ENCODE assay signal across 1 cellular context in genomic region chr21:33403786-33404571, GRCh38.
TF ChIP-seq lines count a peak whose summit lies in the region.

No MANE protein-coding gene starts in this region.

TF ChIP-seq in HepG2, 621 proteins besides CTCF, POLR2A, EP300 and RAD21 (continued from another document and continues in another):
- TF ChIP-seq CENPBD1 (CRISPR knock-in tag; IDR thresholded peaks at IDR 0.05; ENCODE audit: borderline replicate concordance, low read depth) (no peak), ZNF451 (CRISPR knock-in tag; IDR thresholded peaks at IDR 0.05) (peak; percentile 44; the same call in 1 of the 2 replicates), ZNF557 (CRISPR knock-in tag; IDR thresholded peaks at IDR 0.05) (no peak), PAXIP1 (CRISPR knock-in tag; conservative IDR thresholded peaks at IDR 0.05) (peak; percentile 15; the same call in 1 of the 2 replicates), HNF1B (CRISPR knock-in tag; IDR thresholded peaks at IDR 0.05) (0 out of 2 replicates have a peak, but pooled peaks have one; percentile 16), SKI (IDR thresholded peaks at IDR 0.05; ENCODE audit: partially characterized antibody) (peak; percentile 25), KMT2A (CRISPR knock-in tag; IDR thresholded peaks at IDR 0.05) (0 out of 2 replicates have a peak, but pooled peaks have one; percentile 39), ZNF776 (CRISPR knock-in tag; IDR thresholded peaks at IDR 0.05) (no peak), ZBTB25 (CRISPR knock-in tag; IDR thresholded peaks at IDR 0.05) (no peak), HOMEZ (CRISPR knock-in tag; IDR thresholded peaks at IDR 0.05; ENCODE audit: low read depth) (no peak), TOPORS (CRISPR knock-in tag; IDR thresholded peaks at IDR 0.05) (0 out of 2 replicates have a peak, but pooled peaks have one; percentile 24), ZNF224 (CRISPR knock-in tag; IDR thresholded peaks at IDR 0.05) (no peak), SUZ12 (IDR thresholded peaks at IDR 0.05; ENCODE audit: low read depth, low read length) (no peak), TRAFD1 (CRISPR knock-in tag; IDR thresholded peaks at IDR 0.05; ENCODE audit: borderline replicate concordance) (no peak), ZFAT (CRISPR knock-in tag; conservative IDR thresholded peaks at IDR 0.05) (no peak), SRSF1 (optimal IDR thresholded peaks at IDR 0.05; ENCODE audit: low read depth, low read length) (no peak), ZSCAN9 (CRISPR knock-in tag; IDR thresholded peaks at IDR 0.05; ENCODE audit: borderline replicate concordance) (no peak), TAF15 (IDR thresholded peaks at IDR 0.05; ENCODE audit: low read depth, low read length, poor library complexity, severe bottlenecking) (peak; percentile 20), ZNF891 (CRISPR knock-in tag; IDR thresholded peaks at IDR 0.05) (0 out of 2 replicates have a peak, but pooled peaks have one; percentile 20), ZNF501 (CRISPR knock-in tag; IDR thresholded peaks at IDR 0.05) (peak; percentile 44; the same call in 1 of the 2 replicates), ZNF670 (CRISPR knock-in tag; IDR thresholded peaks at IDR 0.05; ENCODE audit: borderline replicate concordance) (no peak), TGIF2 (CRISPR knock-in tag; IDR thresholded peaks at IDR 0.05) (0 out of 2 replicates have a peak, but pooled peaks have one; percentile 58), GABPA (IDR thresholded peaks at IDR 0.05; ENCODE audit: low read depth, low read length) (no peak), GABPA (CRISPR knock-in tag; IDR thresholded peaks at IDR 0.05; ENCODE audit: low read depth) (0 out of 2 replicates have a peak, but pooled peaks have one; percentile 8), POLR2G (IDR thresholded peaks at IDR 0.05; ENCODE audit: low read depth, low read length) (peak; percentile 61), ZGPAT (CRISPR knock-in tag; IDR thresholded peaks at IDR 0.05) (peak; percentile 43; the same call in 1 of the 2 replicates), ARHGAP35 (CRISPR knock-in tag; IDR thresholded peaks at IDR 0.05; ENCODE audit: borderline replicate concordance) (0 out of 2 replicates have a peak, but pooled peaks have one; percentile 14), ZFP91 (CRISPR knock-in tag; IDR thresholded peaks at IDR 0.05; ENCODE audit: borderline replicate concordance) (peak; percentile 38; the same call in 1 of the 2 replicates), MIER3 (CRISPR knock-in tag; IDR thresholded peaks at IDR 0.05; ENCODE audit: borderline replicate concordance) (no peak), RORA (CRISPR knock-in tag; IDR thresholded peaks at IDR 0.05) (no peak), NR2F6 (IDR thresholded peaks at IDR 0.05) (no peak), NR2F6 (CRISPR knock-in tag; IDR thresholded peaks at IDR 0.05) (no peak), ZNF276 (CRISPR knock-in tag; IDR thresholded peaks at IDR 0.05; ENCODE audit: low read depth) (no peak), LBX2 (CRISPR knock-in tag; IDR thresholded peaks at IDR 0.05; ENCODE audit: borderline replicate concordance) (0 out of 2 replicates have a peak, but pooled peaks have one; percentile 47), STAT5B (CRISPR knock-in tag; IDR thresholded peaks at IDR 0.05) (no peak), ZBTB7B (CRISPR knock-in tag; IDR thresholded peaks at IDR 0.05) (peak; percentile 70; the same call in 1 of the 2 replicates), PATZ1 (CRISPR knock-in tag; IDR thresholded peaks at IDR 0.05) (peak; percentile 18), ZNF790 (CRISPR knock-in tag; IDR thresholded peaks at IDR 0.05; ENCODE audit: borderline replicate concordance) (no peak)
